Comparison of ENCODE assay signal across 18 cellular contexts in genomic region chr13:100650321-100650720, GRCh38. TPM values are rescaled to one million over a fixed set of nuclear protein-coding genes. Genes with fewer than 3 reads are reported as not detected.
DNase-seq lines count a peak whose midpoint lies in the region; ATAC-seq and TF ChIP-seq lines count a peak whose summit lies in the region.
"Had no signal": no experiment of that assay in that cellular context is flagged by ENCODE, and none has a peak within 500 bp of the region (broad histone marks: within the 10 kb centered on the region; RNA-seq: fewer than 3 reads in every experiment).

No MANE protein-coding gene starts in this region.

- H3K27me3 Mint-ChIP-seq in WTC11 (ENCODE audit: low read depth): no peaks in the 10 kb centered on the region
- H3K27me3 Mint-ChIP-seq: CD4-positive, alpha-beta memory T cell had no signal

- POLR2A ChIA-PET in WTC11 (lab: Charles Lee): no interaction called here
- POLR2A ChIA-PET in GM10248 (lab: Yijun Ruan, JAX): no interaction called here

- H3K9me3 Mint-ChIP-seq in WTC11: no peaks in the 10 kb centered on the region
- H3K9me3 Mint-ChIP-seq: CD4-positive, alpha-beta memory T cell; stimulated activated effector memory CD8-positive, alpha-beta T cell treated with anti-CD3 and anti-CD28 coated beads, Interleukin-12 subunit alpha, Interleukin-12 subunit beta, amount 100 ng/mL, for 72 hours had no signal

- H3K36me3 Mint-ChIP-seq in WTC11: peaks cover 21% of the 10 kb centered on the region

- no peak for TF ChIP-seq CTCF in WTC11 (IDR thresholded peaks at IDR 0.05)
- TF ChIP-seq CTCF in GM10248 (IDR thresholded peaks at IDR 0.05; ENCODE audit: control extremely low read depth, extremely low read depth, low read depth, missing control alignments): no peak

- CTCF ChIA-PET in WTC11 (lab: Charles Lee) (no interaction called here), GM10248 (lab: Yijun Ruan, JAX) (interaction anchor here (1.3 kb wide), 1 partner anchor 77 kb away, joined by 3 read pairs; no protein-coding TSS in a partner anchor)

- DNase-seq in C1 segment of cervical spinal cord (lab: John Stamatoyannopoulos, UW): peak in 13 of 14 donors; percentile 12 to 97 (median 73)
- DNase-seq in NCI-H2029 treated with DMSO at 0.1 percent for 48 hours (lab: John Stamatoyannopoulos, UW): peak; percentile 41
- no peak for DNase-seq in WTC11 (ENCODE audit: low spot score)
- DNase-seq in NOMO-1 (lab: John Stamatoyannopoulos, UW; ENCODE audit: unreplicated experiment in 2 of 2): no peak
- DNase-seq in activated CD4-positive, alpha-beta T cell treated with anti-CD3 and anti-CD28 coated beads, Interleukin-2, amount 50 U/mL, for 1 hour: no peak
- no peak for DNase-seq in GM10248 (ENCODE audit: extremely low spot score)
- DNase-seq: activated CD4-positive, alpha-beta T cell treated with anti-CD3 and anti-CD28 coated beads, Interleukin-2, amount 50 U/mL, for 4 hours; amniotic stem cell; CD4-positive, alpha-beta memory T cell; EL; kidney; PC-3; upper lobe of left lung had no signal

- peak overlapping the region; percentile 43; the same call in 1 of the 2 replicates for H3K27ac Mint-ChIP-seq in WTC11
- H3K27ac Mint-ChIP-seq: CD4-positive, alpha-beta memory T cell; stimulated activated effector memory CD8-positive, alpha-beta T cell treated with anti-CD3 and anti-CD28 coated beads, Interleukin-12 subunit alpha, Interleukin-12 subunit beta, amount 100 ng/mL, for 72 hours had no signal

- peaks cover 16% of the 10 kb centered on the region for H3K4me1 Mint-ChIP-seq in WTC11
- H3K4me1 Mint-ChIP-seq: CD4-positive, alpha-beta memory T cell; stimulated activated effector memory CD8-positive, alpha-beta T cell treated with anti-CD3 and anti-CD28 coated beads, Interleukin-12 subunit alpha, Interleukin-12 subunit beta, amount 100 ng/mL, for 72 hours had no signal

- H3K27me3 ChIP-seq in layer of hippocampus (ENCODE audit: control insufficient read depth, insufficient read depth, low read length): no peaks in the 10 kb centered on the region
- H3K27me3 ChIP-seq: upper lobe of left lung had no signal

- peak overlapping the region; percentile 75 for H3K27ac ChIP-seq in layer of hippocampus (ENCODE audit: low read depth, low read length)
- H3K27ac ChIP-seq: skin epidermis, upper lobe of left lung had no signal

- H3K4me3 Mint-ChIP-seq in WTC11: no peak overlapping the region
- H3K4me3 Mint-ChIP-seq: CD4-positive, alpha-beta memory T cell; stimulated activated effector memory CD8-positive, alpha-beta T cell treated with anti-CD3 and anti-CD28 coated beads, Interleukin-12 subunit alpha, Interleukin-12 subunit beta, amount 100 ng/mL, for 72 hours had no signal

- ATAC-seq in WTC11: no peak
- no peak for ATAC-seq in HG03108 (IDR thresholded peaks at IDR 0.05; ENCODE audit: unreplicated experiment)
- ATAC-seq: PC-3; SK-N-SH treated with all-trans-retinoic acid at 6 μM for 48 hours; stimulated activated effector memory CD8-positive, alpha-beta T cell treated with anti-CD3 and anti-CD28 coated beads, Interleukin-12 subunit alpha, Interleukin-12 subunit beta, amount 100 ng/mL, for 72 hours had no signal

TF ChIP-seq in WTC11, 78 proteins besides CTCF, POLR2A, EP300 and RAD21:
- TF ChIP-seq ZNF232 (CRISPR knock-in tag; IDR thresholded peaks at IDR 0.05): no peak
- no peak for TF ChIP-seq USF2 (CRISPR knock-in tag; IDR thresholded peaks at IDR 0.05)
- no peak for TF ChIP-seq ATF3 (CRISPR knock-in tag; conservative IDR thresholded peaks at IDR 0.05)
- TF ChIP-seq ZNF671 (CRISPR knock-in tag; IDR thresholded peaks at IDR 0.05): no peak
- no peak for TF ChIP-seq TP53 (CRISPR knock-in tag; IDR thresholded peaks at IDR 0.05)
- no peak for TF ChIP-seq HMGA2 (CRISPR knock-in tag; IDR thresholded peaks at IDR 0.05)
- no peak for TF ChIP-seq RELA (CRISPR knock-in tag; IDR thresholded peaks at IDR 0.05; ENCODE audit: borderline replicate concordance)
- TF ChIP-seq NFYB (CRISPR knock-in tag; conservative IDR thresholded peaks at IDR 0.05; ENCODE audit: low read depth): no peak
- TF ChIP-seq SP1 (CRISPR knock-in tag; conservative IDR thresholded peaks at IDR 0.05): no peak
- TF ChIP-seq USF1 (CRISPR knock-in tag; IDR thresholded peaks at IDR 0.05): no peak
- TF ChIP-seq FOXP4 (CRISPR knock-in tag; IDR thresholded peaks at IDR 0.05): no peak
- no peak for TF ChIP-seq MAX (CRISPR knock-in tag; IDR thresholded peaks at IDR 0.05)

RNA-seq across cellular contexts. Expression of gene TMTC4, which starts 24.3 kb away (rescaled TPM):
- 45.5 to 49.6 TPM (median 47.8 TPM) in 3 replicates for total RNA-seq in WTC11 (2021)

Comparison
In these comparisons a context has a peak if more than half of its experiments do, and no peak if none do; other contexts are left out.
1. DNase-seq: peak in C1 segment of cervical spinal cord (13 of 14) and NCI-H2029 treated with DMSO at 0.1 percent for 48 hours (single experiment); none in WTC11 (single experiment), NOMO-1 (0 of 2), activated CD4-positive, alpha-beta T cell treated with anti-CD3 and anti-CD28 coated beads, Interleukin-2, amount 50 U/mL, for 1 hour (single experiment) and GM10248 (single experiment).